1 cellular context compared by ENCODE assay signal in genomic region chr3:47324278-47324865, GRCh38.
TF ChIP-seq lines count a peak whose summit lies in the region.

No MANE protein-coding gene starts in this region.

TF ChIP-seq in endothelial cell of umbilical vein, 7 proteins besides CTCF, POLR2A, EP300 and RAD21:
- no peak for TF ChIP-seq MAX (IDR thresholded peaks at IDR 0.05; ENCODE audit: insufficient read depth, insufficient read length)
- TF ChIP-seq JUN (IDR thresholded peaks at IDR 0.05; ENCODE audit: borderline replicate concordance, insufficient read depth, insufficient read length, low read depth), result no peak
- no peak for TF ChIP-seq POLR2AphosphoS5 (IDR thresholded peaks at IDR 0.05; ENCODE audit: insufficient read depth, low read depth, low read length)
- no peak for TF ChIP-seq MYC (IDR thresholded peaks at IDR 0.05; ENCODE audit: low read depth, low read length)
- no peak for TF ChIP-seq GATA2 (IDR thresholded peaks at IDR 0.05; ENCODE audit: insufficient read depth, insufficient read length, low read depth, low read length)
